Comparison of ENCODE assay signal across 23 cellular contexts in the genomic region with DNA sequence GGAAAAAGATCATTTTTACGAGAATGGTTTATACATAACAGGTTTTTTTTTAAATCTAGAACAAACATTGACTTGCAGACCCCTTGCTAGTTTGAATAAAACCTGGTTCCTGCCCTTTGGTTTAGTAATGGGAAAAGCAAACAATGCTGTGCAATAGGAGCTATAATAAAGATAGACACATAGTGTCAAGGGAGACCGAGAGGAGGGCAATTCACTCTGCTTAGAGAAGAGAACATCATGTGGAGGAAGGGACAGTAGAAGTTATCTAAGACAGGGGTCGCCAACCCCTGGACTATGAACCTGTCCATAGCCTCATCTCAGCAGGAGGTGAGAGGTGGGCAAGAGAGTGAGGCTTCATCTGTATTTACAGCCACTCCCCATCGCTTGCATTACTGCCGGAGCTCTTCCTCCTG.
"Had no signal": no experiment of that assay in that cellular context is flagged by ENCODE, and none has a peak within 500 bp of the region (broad histone marks: within the 10 kb centered on the region; RNA-seq: fewer than 3 reads in every experiment).

No MANE protein-coding gene starts in this region.

- H3K27ac Mint-ChIP-seq: activated CD4-positive, alpha-beta memory T cell treated with anti-CD3 and anti-CD28 coated beads, Interleukin-2, amount 10 ng/mL, durations not matched to agents 7 days and 5 days; activated CD4-positive, alpha-beta T cell treated with anti-CD3 and anti-CD28 coated beads, Interleukin-2, amount 10 ng/mL, durations not matched to agents 24 days and 14 days; activated naive CD4-positive, alpha-beta T cell treated with anti-CD3 and anti-CD28 coated beads, Interleukin-2, amount 10 ng/mL, durations not matched to agents 7 days and 5 days; nephron had no signal

- H3K9me3 ChIP-seq: colonic mucosa, esophagus muscularis mucosa, pancreas, psoas muscle, upper lobe of right lung had no signal

- H3K27me3 ChIP-seq: dorsolateral prefrontal cortex, esophagus muscularis mucosa, pancreas, upper lobe of right lung had no signal

- H3K36me3 Mint-ChIP-seq: activated naive CD4-positive, alpha-beta T cell treated with anti-CD3 and anti-CD28 coated beads, Interleukin-2, amount 10 ng/mL, durations not matched to agents 7 days and 5 days; memory B cell had no signal

- DNase-seq: activated CD4-positive, alpha-beta memory T cell treated with anti-CD3 and anti-CD28 coated beads, Interleukin-2, amount 10 ng/mL, durations not matched to agents 7 days and 5 days; activated CD4-positive, alpha-beta T cell treated with anti-CD3 and anti-CD28 coated beads, Interleukin-2, amount 10 ng/mL, durations not matched to agents 24 days and 14 days; activated effector memory CD4-positive, alpha-beta T cell treated with anti-CD3 and anti-CD28 coated beads, Interleukin-2, amount 50 U/mL, for 16 hours; activated naive CD4-positive, alpha-beta T cell treated with anti-CD3 and anti-CD28 coated beads, Interleukin-2, amount 10 ng/mL, durations not matched to agents 7 days and 5 days; activated T-cell treated with anti-CD3 and anti-CD28 coated beads for 4 hours; amygdala; colonic mucosa; dorsolateral prefrontal cortex; glutamatergic neuron; islet precursor cell; left cardiac atrium; pancreas; psoas muscle; right cardiac atrium; stimulated activated CD4-positive, alpha-beta T cell treated with anti-CD3 and anti-CD28 coated beads, Interleukin-12 subunit alpha, Interleukin-12 subunit beta, amount 100 ng/mL, for 4 hours; stimulated activated CD4-positive, alpha-beta T cell treated with anti-CD3 and anti-CD28 coated beads, Interleukin-4, amount 100 ng/mL, for 4 hours; stimulated activated naive CD8-positive, alpha-beta T cell treated with anti-CD3 and anti-CD28 coated beads, Interleukin-15, Interleukin-2, amounts not matched to agents 100 U/mL and 50 U/mL, for 24 hours; upper lobe of right lung had no signal

- H3K4me1 ChIP-seq: colonic mucosa, upper lobe of right lung had no signal

- H3K27ac ChIP-seq: colonic mucosa, dorsolateral prefrontal cortex, esophagus muscularis mucosa, pancreas, psoas muscle, upper lobe of right lung, VCaP had no signal

- H3K4me1 Mint-ChIP-seq: memory B cell had no signal

- H3K4me3 ChIP-seq: colonic mucosa, dorsolateral prefrontal cortex, esophagus muscularis mucosa, pancreas, psoas muscle, upper lobe of right lung had no signal

- H3K36me3 ChIP-seq: colonic mucosa, esophagus muscularis mucosa, pancreas, upper lobe of right lung had no signal

- ATAC-seq: activated CD4-positive, CD25-positive, alpha-beta regulatory T cell treated with anti-CD3 and anti-CD28 coated beads, Interleukin-2, amount 50 U/mL, for 24 hours; left cardiac atrium; pancreas; psoas muscle; right cardiac atrium; stimulated activated naive CD8-positive, alpha-beta T cell treated with anti-CD3 and anti-CD28 coated beads, Interleukin-15, Interleukin-2, amounts not matched to agents 100 U/mL and 50 U/mL, for 24 hours; upper lobe of right lung had no signal

- H3K9me3 Mint-ChIP-seq: activated CD4-positive, alpha-beta memory T cell treated with anti-CD3 and anti-CD28 coated beads, Interleukin-2, amount 10 ng/mL, durations not matched to agents 7 days and 5 days; activated CD4-positive, alpha-beta T cell treated with anti-CD3 and anti-CD28 coated beads, Interleukin-2, amount 10 ng/mL, durations not matched to agents 24 days and 14 days; activated naive CD4-positive, alpha-beta T cell treated with anti-CD3 and anti-CD28 coated beads, Interleukin-2, amount 10 ng/mL, durations not matched to agents 7 days and 5 days; nephron had no signal

- H3K4me3 Mint-ChIP-seq: activated CD4-positive, alpha-beta memory T cell treated with anti-CD3 and anti-CD28 coated beads, Interleukin-2, amount 10 ng/mL, durations not matched to agents 7 days and 5 days; activated CD4-positive, alpha-beta T cell treated with anti-CD3 and anti-CD28 coated beads, Interleukin-2, amount 10 ng/mL, durations not matched to agents 24 days and 14 days; activated naive CD4-positive, alpha-beta T cell treated with anti-CD3 and anti-CD28 coated beads, Interleukin-2, amount 10 ng/mL, durations not matched to agents 7 days and 5 days; memory B cell; nephron had no signal

- H3K27me3 Mint-ChIP-seq: activated CD4-positive, alpha-beta memory T cell treated with anti-CD3 and anti-CD28 coated beads, Interleukin-2, amount 10 ng/mL, durations not matched to agents 7 days and 5 days; activated CD4-positive, alpha-beta T cell treated with anti-CD3 and anti-CD28 coated beads, Interleukin-2, amount 10 ng/mL, durations not matched to agents 24 days and 14 days; memory B cell had no signal
